In the genomic region with DNA sequence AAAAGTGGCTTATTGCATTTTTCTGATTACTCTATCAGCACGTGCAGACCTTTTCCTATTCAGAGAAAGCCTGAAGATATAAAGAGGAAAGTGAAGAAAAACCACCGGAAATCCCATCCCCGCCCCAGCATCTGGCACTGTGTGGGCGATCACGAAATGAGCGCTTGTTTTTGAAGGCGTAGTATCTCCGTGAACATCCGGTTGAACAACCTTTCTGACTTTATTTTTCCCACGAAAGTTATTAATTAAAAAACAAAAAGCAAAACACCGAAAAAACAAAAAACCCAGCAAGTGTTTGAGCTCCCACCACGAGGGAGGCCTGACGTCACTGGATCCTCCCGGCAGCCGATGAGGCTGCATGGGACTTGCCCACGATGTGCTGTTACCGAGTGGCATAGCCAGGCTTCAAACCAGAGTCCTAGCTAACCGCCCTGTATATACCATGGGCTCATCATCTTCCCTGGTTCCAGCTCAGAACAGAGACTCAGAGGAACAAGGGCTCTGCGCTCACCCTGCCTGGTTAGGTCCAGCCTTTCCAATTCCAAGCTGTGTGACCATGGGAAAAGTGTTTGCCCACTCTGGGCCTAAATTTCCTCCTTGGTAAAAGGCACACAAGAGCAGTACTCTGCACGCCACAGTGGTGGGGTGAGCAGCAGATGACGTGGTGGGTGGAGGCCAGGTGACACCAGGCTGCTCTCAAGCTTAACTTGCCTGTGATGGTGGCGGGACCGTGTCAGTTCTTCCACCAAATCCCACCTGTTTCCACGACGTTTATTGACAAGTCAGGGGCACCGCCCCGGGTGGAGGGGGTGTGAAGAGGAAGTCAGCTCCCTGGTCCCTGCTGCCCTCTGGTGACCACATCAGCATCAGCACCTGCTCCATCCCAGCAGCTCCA, we compare ENCODE assay signal across 8 cellular contexts. TPM values are rescaled to one million over a fixed set of nuclear protein-coding genes. Genes with fewer than 3 reads are reported as not detected.
DNase-seq lines count a peak whose midpoint lies in the region; ATAC-seq, FAIRE-seq and TF ChIP-seq lines count a peak whose summit lies in the region.

No MANE protein-coding gene starts in this region.

- H3K9me3 ChIP-seq in SJSA1 (replicated peaks): no peaks in the 10 kb centered on the region
- no peaks in the 10 kb centered on the region for H3K9me3 ChIP-seq in pancreas
- no peaks in the 10 kb centered on the region for H3K9me3 ChIP-seq in thymus (ENCODE audit: control insufficient read depth)

- ATAC-seq in GM21390 (IDR thresholded peaks at IDR 0.05; ENCODE audit: unreplicated experiment): peak; percentile 69
- peak; percentile 73 to 83 (median 83) for ATAC-seq in pancreas

- H3K27ac ChIP-seq in SJSA1 (no peak overlapping the region), pancreas (peak overlapping the region in 2 of 4 donors; percentile 53 to 66), thymus (ENCODE audit: low read depth) (peak overlapping the region; percentile 84)

- H3K36me3 ChIP-seq in SJSA1 (no peaks in the 10 kb centered on the region), pancreas (no peaks in the 10 kb centered on the region), thymus (ENCODE audit: control insufficient read depth, insufficient read depth) (peaks cover under 1% of the 10 kb centered on the region)

- DNase-seq in DMS 273 treated with DMSO at 0.1 percent for 48 hours (lab: John Stamatoyannopoulos, UW) (peak; percentile 27), HTR-8/SVneo (ENCODE audit: insufficient read length, low spot score) (peak; percentile 82), SJSA1 (ENCODE audit: low read depth in 1 of 2, low spot score in 2 of 2) (peak; percentile 26 to 70), germinal center (ENCODE audit: low spot score) (peak; percentile 91), pancreas (peak; percentile 60 to 87 (median 76))
- peak; percentile 72 to 77 (median 74) for DNase-seq in activated naive CD4-positive, alpha-beta T cell (lab: John Stamatoyannopoulos, UW)

- H3K27me3 ChIP-seq in SJSA1 (replicated peaks) (no peaks in the 10 kb centered on the region), pancreas (no peaks in the 10 kb centered on the region), thymus (ENCODE audit: control insufficient read depth, insufficient read depth) (no peaks in the 10 kb centered on the region)

- H3K4me3 ChIP-seq in SJSA1 (no peak overlapping the region), pancreas (peak overlapping the region in 1 of 4 donors; percentile 30), thymus (ENCODE audit: low read length) (peak overlapping the region; percentile 35)

- peak; percentile 63 to 85 (median 66) for TF ChIP-seq CTCF in pancreas (IDR thresholded peaks at IDR 0.05)

- FAIRE-seq in HTR-8/SVneo (lab: Jason Lieb, UNC) (no peak), pancreas (lab: Jason Lieb, UNC) (no peak)

- 9% methylated on average over 27 of the region's 27 CpGs for WGBS in pancreas, 2 donors
- WGBS in thymus: 3% methylated on average over 27 of the region's 27 CpGs

- H3K4me1 ChIP-seq in SJSA1 (replicated peaks) (peaks cover 15% of the 10 kb centered on the region), pancreas (peaks cover 16 to 30% (median 20%) of the 10 kb centered on the region in 3 donors), thymus (ENCODE audit: control insufficient read depth, insufficient read depth, low read length) (peaks cover 16% of the 10 kb centered on the region)

- intact Hi-C loops in pancreas (cut with DNase I): loop anchor here in 1 of 3 donors (10.0 kb wide), 2 partner anchors 133 to 193 kb away; no protein-coding TSS in a partner anchor

RNA-seq across cellular contexts. Expression of a gene that starts 34.3 kb away (rescaled TPM):
- 0.16 and 0.34 TPM in 2 replicates for total RNA-seq in SJSA1 (2014; rRNA removed; shearing (Covaris generic))
- under 1 TPM in 4 of 6 donors, not detected in 2; 0.17 to 0.79 (median 0.53) TPM for total RNA-seq in pancreas
- under 1 TPM; 0.08 to 0.09 TPM for polyA plus RNA-seq in pancreas
- polyA plus RNA-seq in thymus: 12.8 TPM

RNA-seq across cellular contexts. Expression of a gene that starts 53.9 kb away (rescaled TPM):
- total RNA-seq in SJSA1 (2014; rRNA removed; shearing (Covaris generic)): 5.1 and 8.1 TPM in 2 replicates
- total RNA-seq in pancreas: 10 to 100 TPM; 16.0 to 58.7 (median 19.7) TPM
- polyA plus RNA-seq in pancreas: 10 to 100 TPM; 38.1 to 49.7 TPM
- 36.8 TPM for polyA plus RNA-seq in thymus

Comparison
In these comparisons a context has a peak if more than half of its experiments do, and no peak if none do; other contexts are left out.
1. DNase-seq: peak in every context shown above with its lines; median percentile 91 in germinal center; 82 in HTR-8/SVneo; 76 in pancreas; 74 in activated naive CD4-positive, alpha-beta T cell; 48 in SJSA1; 27 in DMS 273 treated with DMSO at 0.1 percent for 48 hours.